In genomic region chr14:102545461-102546265, GRCh38 we compare ENCODE assay signal across 1 cellular context.
TF ChIP-seq lines count a peak whose summit lies in the region.

No MANE protein-coding gene starts in this region.

TF ChIP-seq in HepG2, 621 proteins besides CTCF, POLR2A, EP300 and RAD21 (continued from another document and continues in another):
- TF ChIP-seq ZNF770 (CRISPR knock-in tag; IDR thresholded peaks at IDR 0.05): no peak
- no peak for TF ChIP-seq NCOA5 (CRISPR knock-in tag; IDR thresholded peaks at IDR 0.05)
- TF ChIP-seq ZNF121 (CRISPR knock-in tag; IDR thresholded peaks at IDR 0.05): no peak
- TF ChIP-seq ZNF280B (CRISPR knock-in tag; IDR thresholded peaks at IDR 0.05; ENCODE audit: borderline replicate concordance): peak; percentile 14; the same call in 1 of the 2 replicates
- TF ChIP-seq CEBPZ (IDR thresholded peaks at IDR 0.05; ENCODE audit: low read length): no peak
- TF ChIP-seq PRDM10 (CRISPR knock-in tag; IDR thresholded peaks at IDR 0.05; ENCODE audit: low read depth): no peak
- TF ChIP-seq ZXDC (CRISPR knock-in tag; IDR thresholded peaks at IDR 0.05): 0 out of 2 replicates have a peak, but pooled peaks have one; percentile 88
- TF ChIP-seq ZNF30 (CRISPR knock-in tag; IDR thresholded peaks at IDR 0.05): peak; percentile 27; the same call in 1 of the 2 replicates
- TF ChIP-seq DR1 (CRISPR knock-in tag; IDR thresholded peaks at IDR 0.05): no peak
- no peak for TF ChIP-seq ZNF24 (IDR thresholded peaks at IDR 0.05)
- peak; percentile 67 for TF ChIP-seq PHF8 (CRISPR knock-in tag; IDR thresholded peaks at IDR 0.05)
- peak; percentile 69 for TF ChIP-seq PATZ1 (CRISPR knock-in tag; IDR thresholded peaks at IDR 0.05)
- 0 out of 2 replicates have a peak, but pooled peaks have one; percentile 39 for TF ChIP-seq ZNF160 (CRISPR knock-in tag; IDR thresholded peaks at IDR 0.05)
- TF ChIP-seq RCOR2 (CRISPR knock-in tag; IDR thresholded peaks at IDR 0.05): no peak
- no peak for TF ChIP-seq PREB (CRISPR knock-in tag; IDR thresholded peaks at IDR 0.05)
- 0 out of 2 replicates have a peak, but pooled peaks have one; percentile 17 for TF ChIP-seq SMYD3 (CRISPR knock-in tag; IDR thresholded peaks at IDR 0.05)
- TF ChIP-seq PRMT3 (CRISPR knock-in tag; IDR thresholded peaks at IDR 0.05; ENCODE audit: borderline replicate concordance, low read depth): no peak
- TF ChIP-seq CHD4 (IDR thresholded peaks at IDR 0.05; ENCODE audit: borderline replicate concordance, low read length): no peak
- TF ChIP-seq CBX1 (IDR thresholded peaks at IDR 0.05; ENCODE audit: low read depth): peak; percentile 13
- no peak; the same call in 1 of the 2 replicates for TF ChIP-seq SRY (CRISPR knock-in tag; IDR thresholded peaks at IDR 0.05)
- no peak; the same call in 1 of the 2 replicates for TF ChIP-seq PAX8 (CRISPR knock-in tag; IDR thresholded peaks at IDR 0.05; ENCODE audit: borderline replicate concordance)
- TF ChIP-seq ZNF619 (CRISPR knock-in tag; IDR thresholded peaks at IDR 0.05): no peak
- no peak for TF ChIP-seq PAXIP1 (CRISPR knock-in tag; conservative IDR thresholded peaks at IDR 0.05)
- TF ChIP-seq HNF4G (IDR thresholded peaks at IDR 0.05; ENCODE audit: borderline replicate concordance, low read depth, low read length): peak; percentile 45
- no peak for TF ChIP-seq HNF4G (CRISPR knock-in tag; IDR thresholded peaks at IDR 0.05; ENCODE audit: borderline replicate concordance, low read depth)
- TF ChIP-seq UBTF (CRISPR knock-in tag; IDR thresholded peaks at IDR 0.05): no peak
- TF ChIP-seq ZNF678 (CRISPR knock-in tag; IDR thresholded peaks at IDR 0.05): no peak
- TF ChIP-seq NR2C2 (CRISPR knock-in tag; IDR thresholded peaks at IDR 0.05; ENCODE audit: borderline replicate concordance): 0 out of 2 replicates have a peak, but pooled peaks have one; percentile 2
- no peak for TF ChIP-seq MBD4 (IDR thresholded peaks at IDR 0.05; ENCODE audit: borderline replicate concordance, low read length)
- no peak; the same call in 1 of the 2 replicates for TF ChIP-seq TGIF2 (CRISPR knock-in tag; IDR thresholded peaks at IDR 0.05)
- no peak for TF ChIP-seq ATF7 (IDR thresholded peaks at IDR 0.05)
- TF ChIP-seq ATF7 (CRISPR knock-in tag; IDR thresholded peaks at IDR 0.05): no peak; the same call in 1 of the 2 replicates
- TF ChIP-seq ZNF75D (CRISPR knock-in tag; IDR thresholded peaks at IDR 0.05; ENCODE audit: borderline replicate concordance): no peak
- peak; percentile 58; the same call in 1 of the 2 replicates for TF ChIP-seq ZNF331 (CRISPR knock-in tag; IDR thresholded peaks at IDR 0.05)
